Comparison of ENCODE assay signal across 10 cellular contexts in the genomic region with DNA sequence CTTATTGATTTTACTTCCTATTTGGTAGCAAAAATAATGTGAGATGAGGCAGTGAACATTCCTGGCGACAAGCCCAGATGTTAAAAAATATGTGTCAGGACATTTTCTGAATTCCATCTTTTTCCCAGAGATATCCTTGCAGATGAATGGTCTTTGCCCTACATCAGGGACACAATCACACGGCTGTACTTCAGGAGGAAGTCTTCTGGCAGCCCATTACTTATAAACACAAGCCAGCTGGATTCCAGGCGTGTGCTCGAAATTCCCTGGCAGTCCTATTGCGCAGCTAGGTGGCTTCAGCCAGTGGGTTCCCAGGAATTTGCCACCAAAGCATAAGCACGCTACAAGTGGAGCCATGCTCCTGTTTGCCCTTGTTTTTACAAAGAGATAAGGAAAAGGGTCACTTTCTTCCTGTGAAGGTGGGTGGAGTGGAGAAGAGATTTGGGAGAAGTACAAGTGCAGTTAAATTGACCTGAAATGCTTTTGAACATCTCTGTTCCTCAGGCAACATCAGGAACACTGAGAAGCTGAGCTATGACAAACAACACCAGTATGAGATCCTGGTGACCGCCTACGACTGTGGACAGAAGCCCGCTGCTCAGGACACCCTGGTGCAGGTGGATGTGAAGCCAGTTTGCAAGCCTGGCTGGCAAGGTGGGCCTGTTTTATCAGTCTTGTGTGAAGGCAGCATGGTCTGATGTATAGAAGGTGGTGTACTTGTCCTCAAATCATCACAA.
DNase-seq lines count a peak whose midpoint lies in the region; ATAC-seq and TF ChIP-seq lines count a peak whose summit lies in the region.
"Had no signal": no experiment of that assay in that cellular context is flagged by ENCODE, and none has a peak within 500 bp of the region (broad histone marks: within the 10 kb centered on the region; RNA-seq: fewer than 3 reads in every experiment).

No MANE protein-coding gene starts in this region.

- H3K4me3 Mint-ChIP-seq in MCF 10A (ENCODE audit: unreplicated experiment) = no peak overlapping the region
- no peak overlapping the region for H3K4me3 Mint-ChIP-seq in naive thymus-derived CD8-positive, alpha-beta T cell

- H3K9me3 Mint-ChIP-seq in MCF 10A (ENCODE audit: unreplicated experiment) = no peaks in the 10 kb centered on the region
- H3K9me3 Mint-ChIP-seq in naive thymus-derived CD8-positive, alpha-beta T cell = peaks cover 0 to 2% (median 0%) of the 10 kb centered on the region in 9 donors

- BruUV-seq in MCF 10A (replicated peaks; lab: Mats Ljungman, UMichigan) = no TSS peak

- TF ChIP-seq CTCF in MCF 10A (IDR thresholded peaks at IDR 0.05; ENCODE audit: unreplicated experiment) (no peak), breast epithelium (IDR thresholded peaks at IDR 0.05) (no peak), epithelial cell of proximal tubule (conservative IDR thresholded peaks at IDR 0.05; ENCODE audit: low read depth, low read length) (peak; percentile 6), lung (IDR thresholded peaks at IDR 0.05; ENCODE audit: control extremely low read depth, extremely low read depth) (no peak)

- intact Hi-C loops in MCF 10A (cut with micrococcal nuclease) = no loop called here
- intact Hi-C loops in breast epithelium (cut with DNase I; ENCODE audit: low total_unique reads) = no loop called here

- H3K4me3 ChIP-seq in breast epithelium (no peak overlapping the region), epithelial cell of proximal tubule (ENCODE audit: low read depth, low read length) (no peak overlapping the region), lung (no peak overlapping the region)
- no peak overlapping the region for H3K4me3 ChIP-seq in effector memory CD4-positive, alpha-beta T cell (ENCODE audit: insufficient read depth, low read depth, low read length, poor library complexity, severe bottlenecking)

- CTCF ChIA-PET in MCF 10A (lab: Yijun Ruan, JAX) = interaction anchor here (0.7 kb wide), 2 partner anchors 28 to 121 kb away, joined by 3 to 4 read pairs; no protein-coding TSS in a partner anchor

- no peaks in the 10 kb centered on the region for H3K27me3 Mint-ChIP-seq in MCF 10A (ENCODE audit: insufficient read depth, unreplicated experiment)
- H3K27me3 Mint-ChIP-seq in naive thymus-derived CD8-positive, alpha-beta T cell = peaks cover 0 to 19% (median 6%) of the 10 kb centered on the region in 5 donors

- no peak overlapping the region for H3K27ac ChIP-seq in breast epithelium
- H3K27ac ChIP-seq in lung (ENCODE audit: low read depth in 1 of 2, low read length in 1 of 2) = no peak overlapping the region
- no peak overlapping the region for H3K27ac ChIP-seq in effector memory CD4-positive, alpha-beta T cell (ENCODE audit: insufficient read depth, low read length, poor library complexity, severe bottlenecking)

- H3K27ac Mint-ChIP-seq in MCF 10A (ENCODE audit: low read depth, unreplicated experiment) = no peak overlapping the region
- no peak overlapping the region for H3K27ac Mint-ChIP-seq in naive thymus-derived CD8-positive, alpha-beta T cell

- peak; percentile 14 for DNase-seq in MCF 10A (ENCODE audit: unreplicated experiment)
- no peak for DNase-seq in breast epithelium (ENCODE audit: low spot score in 2 of 2)
- no peak for DNase-seq in epithelial cell of proximal tubule (ENCODE audit: low read depth)
- DNase-seq in lung (ENCODE audit: low spot score) = no peak
- DNase-seq in NCI-H1417 treated with DMSO at 0.1 percent for 48 hours (lab: John Stamatoyannopoulos, UW) = no peak
- no peak for DNase-seq in DMS 273 treated with DMSO at 0.1 percent for 48 hours (lab: John Stamatoyannopoulos, UW)
- no peak for DNase-seq in effector memory CD4-positive, alpha-beta T cell
- DNase-seq in naive thymus-derived CD8-positive, alpha-beta T cell = no peak
- DNase-seq: nucleus accumbens had no signal

- H3K4me1 Mint-ChIP-seq in MCF 10A (ENCODE audit: insufficient read depth, unreplicated experiment) = peaks cover 30% of the 10 kb centered on the region
- H3K4me1 Mint-ChIP-seq in naive thymus-derived CD8-positive, alpha-beta T cell = no peaks in the 10 kb centered on the region

- H3K9me3 ChIP-seq in breast epithelium = no peaks in the 10 kb centered on the region
- H3K9me3 ChIP-seq in lung (ENCODE audit: control insufficient read depth in 2 of 2, insufficient read depth in 1 of 2, low read length in 1 of 2) = no peaks in the 10 kb centered on the region
- H3K9me3 ChIP-seq in effector memory CD4-positive, alpha-beta T cell (ENCODE audit: control insufficient read depth, low read length) = no peaks in the 10 kb centered on the region

- POLR2A ChIA-PET in MCF 10A (lab: Yijun Ruan, JAX) = interaction anchor here (1.1 kb wide), 1 partner anchor 20 kb away, joined by 3 read pairs; no protein-coding TSS in a partner anchor
- POLR2A ChIA-PET in naive thymus-derived CD8-positive, alpha-beta T cell (lab: Charles Lee) = no interaction called here

- no peaks in the 10 kb centered on the region for H3K27me3 ChIP-seq in breast epithelium
- no peaks in the 10 kb centered on the region for H3K27me3 ChIP-seq in lung (ENCODE audit: control insufficient read depth, insufficient read depth)
- H3K27me3 ChIP-seq in effector memory CD4-positive, alpha-beta T cell (replicated peaks; ENCODE audit: control insufficient read depth, insufficient read depth, low read length, poor library complexity, severe bottlenecking) = no peaks in the 10 kb centered on the region

- no peak for TF ChIP-seq POLR2A in breast epithelium (IDR thresholded peaks at IDR 0.05)

- ATAC-seq in lung (ENCODE audit: insufficient read depth, low FRiP score) = peak; percentile 53
- ATAC-seq in naive thymus-derived CD8-positive, alpha-beta T cell = no peak
- ATAC-seq: HCT116 had no signal

- H3K36me3 Mint-ChIP-seq in MCF 10A (ENCODE audit: insufficient read depth, unreplicated experiment) = no peaks in the 10 kb centered on the region
- H3K36me3 Mint-ChIP-seq in naive thymus-derived CD8-positive, alpha-beta T cell = no peaks in the 10 kb centered on the region

- 32 to 40% methylated on average over 9 of the region's 9 CpGs for WGBS in lung, 2 donors

- H3K36me3 ChIP-seq in breast epithelium (no peaks in the 10 kb centered on the region), lung (ENCODE audit: control insufficient read depth in 2 of 2, insufficient read depth in 2 of 2, low read length in 2 of 2) (no peaks in the 10 kb centered on the region)
- H3K36me3 ChIP-seq in effector memory CD4-positive, alpha-beta T cell (ENCODE audit: control insufficient read depth, insufficient read depth, low read length) = no peaks in the 10 kb centered on the region

- no peaks in the 10 kb centered on the region for H3K4me1 ChIP-seq in breast epithelium
- peaks cover 2 to 3% of the 10 kb centered on the region in 2 donors for H3K4me1 ChIP-seq in lung (ENCODE audit: control insufficient read depth in 2 of 2, insufficient read depth in 2 of 2, low read length in 2 of 2)
- H3K4me1 ChIP-seq in effector memory CD4-positive, alpha-beta T cell (ENCODE audit: control insufficient read depth, insufficient read depth, low read length, poor library complexity, severe bottlenecking) = no peaks in the 10 kb centered on the region
